8 cellular contexts compared by ENCODE assay signal in genomic region chr2:233251306-233252116, GRCh38.
DNase-seq lines count a peak whose midpoint lies in the region; ATAC-seq lines count a peak whose summit lies in the region.

ATG16L1 (plus strand) TSS chr2:233251673; CDS start chr2:233251828, 155 bp downstream.

- peaks cover 64% of the 10 kb centered on the region for H3K4me1 Mint-ChIP-seq in central memory CD8-positive, alpha-beta T cell

- H3K9me3 Mint-ChIP-seq in central memory CD8-positive, alpha-beta T cell, result no peaks in the 10 kb centered on the region

- peak within 1 kb of the TSS; percentile 93 for H3K27ac Mint-ChIP-seq in central memory CD8-positive, alpha-beta T cell (ENCODE audit: low read depth)

- H3K4me3 Mint-ChIP-seq in central memory CD8-positive, alpha-beta T cell, result peak within 1 kb of the TSS; percentile 91

- DNase-seq in AML-193 (lab: John Stamatoyannopoulos, UW) (peak; percentile 91 to 92), NCI-H446 (lab: John Stamatoyannopoulos, UW) (peak; percentile 76 to 97), iris pigment epithelial cell (ENCODE audit: low read depth) (peak; percentile 97)
- peak; percentile 90 for DNase-seq in activated CD4-positive, CD25-positive, alpha-beta regulatory T cell treated with anti-CD3 and anti-CD28 coated beads, Interleukin-2, amount 50 U/mL, for 16 hours (ENCODE audit: low read depth, low spot score)
- peak; percentile 86 to 92 for DNase-seq in central memory CD8-positive, alpha-beta T cell (ENCODE audit: low spot score in 2 of 2)
- DNase-seq in stimulated activated CD4-positive, alpha-beta T cell treated with anti-CD3 and anti-CD28 coated beads, Interleukin-12 subunit alpha, Interleukin-12 subunit beta, amount 100 ng/mL, for 4 hours, result peak; percentile 93

- peaks cover 30% of the 10 kb centered on the region for H3K36me3 Mint-ChIP-seq in central memory CD8-positive, alpha-beta T cell (ENCODE audit: insufficient read depth)

- H3K27me3 Mint-ChIP-seq in central memory CD8-positive, alpha-beta T cell, result no peaks in the 10 kb centered on the region

- ATAC-seq in GM19035 (IDR thresholded peaks at IDR 0.05; ENCODE audit: unreplicated experiment) (peak; percentile 96), HG03354 (IDR thresholded peaks at IDR 0.05; ENCODE audit: poor library complexity, severe bottlenecking, unreplicated experiment) (peak; percentile 95)
- ATAC-seq in central memory CD8-positive, alpha-beta T cell (replicated peaks; ENCODE audit: extremely low read depth, poor library complexity, severe bottlenecking), result peak; percentile 98

Comparison
In these comparisons a context has a peak if more than half of its experiments do, and no peak if none do; other contexts are left out.
1. Peak in every context shown above with its lines: DNase-seq and ATAC-seq.